21 cellular contexts compared by ENCODE assay signal in genomic region chr11:29051935-29052334, GRCh38.
DNase-seq lines count a peak whose midpoint lies in the region; ATAC-seq, FAIRE-seq and TF ChIP-seq lines count a peak whose summit lies in the region.
"Had no signal": no experiment of that assay in that cellular context is flagged by ENCODE, and none has a peak within 500 bp of the region (broad histone marks: within the 10 kb centered on the region; RNA-seq: fewer than 3 reads in every experiment).

No MANE protein-coding gene starts in this region.

- CTCF ChIA-PET in IMR-90 (lab: Yijun Ruan, JAX) = no interaction called here

- in situ Hi-C loops in GM23248 (cut with MboI) (no loop called here), IMR-90 (cut with MboI; ENCODE audit: low sequenced_read_pairs) (no loop called here)

- H3K9ac ChIP-seq in GM23248 = no peak overlapping the region
- no peak overlapping the region for H3K9ac ChIP-seq in IMR-90 (ENCODE audit: low read depth, low read length)
- H3K9ac ChIP-seq in astrocyte (ENCODE audit: low read length) = no peak overlapping the region
- no peak overlapping the region for H3K9ac ChIP-seq in colonic mucosa (ENCODE audit: low read depth in 2 of 2, low read length in 2 of 2)
- H3K9ac ChIP-seq: BLaER1 treated with 17β-estradiol and CSF1 and Interleukin-3, amounts not matched to agents 10 nM and 100 nM had no signal

- H2AFZ ChIP-seq in GM23248 (no peak overlapping the region), IMR-90 (replicated peaks; ENCODE audit: low read length, poor library complexity) (no peak overlapping the region), astrocyte (ENCODE audit: low read depth, low read length) (no peak overlapping the region)

- POLR2A ChIA-PET in IMR-90 (lab: Charles Lee; ENCODE audit: unreplicated experiment) = no interaction called here

- no peak for ATAC-seq in IMR-90 (ENCODE audit: low read depth)
- ATAC-seq: CD8-positive, alpha-beta T cell; K562; T-cell had no signal

- H3K4me2 ChIP-seq in GM23248 (ENCODE audit: unreplicated experiment) (no peak overlapping the region), IMR-90 (ENCODE audit: low read depth, low read length) (no peak overlapping the region), astrocyte (ENCODE audit: low read length) (no peak overlapping the region)
- H3K4me2 ChIP-seq: BLaER1 treated with 17β-estradiol and CSF1 and Interleukin-3, amounts not matched to agents 10 nM and 100 nM had no signal

- no peak for TF ChIP-seq RAD21 in IMR-90 (IDR thresholded peaks at IDR 0.05; ENCODE audit: low read length)

- no peak overlapping the region for H3K56ac ChIP-seq in IMR-90 (ENCODE audit: extremely low read depth, insufficient read depth, low read length)

- DNase-seq in GM23248 = peak; percentile 14
- DNase-seq in IMR-90 = peak; percentile 33
- DNase-seq in astrocyte (ENCODE audit: low read depth) = peak; percentile 8
- DNase-seq in epithelial cell of prostate (ENCODE audit: low read depth, low spot score) = peak; percentile 27
- DNase-seq in colonic mucosa = no peak
- DNase-seq in GM12891 (ENCODE audit: insufficient read length, low spot score) = no peak
- DNase-seq in NCI-H1417 (lab: John Stamatoyannopoulos, UW) = no peak
- no peak for DNase-seq in GM12892 (ENCODE audit: insufficient read length)
- DNase-seq: CD8-positive, alpha-beta T cell; DMS53; EL; H9; NCI-H1436; NCI-H1930; NCI-H345; NCI-H526; Right ventricle myocardium superior; T-cell had no signal

- no peak overlapping the region for H3K4me3 Mint-ChIP-seq in astrocyte (ENCODE audit: unreplicated experiment)
- H3K4me3 Mint-ChIP-seq: CD8-positive, alpha-beta T cell; H9; T-cell had no signal

- dilution Hi-C loops in IMR-90 (cut with HindIII; ENCODE audit: low sequenced_read_pairs, unreplicated experiment) = no loop called here

- no peak overlapping the region for H3K27ac Mint-ChIP-seq in astrocyte (ENCODE audit: unreplicated experiment)
- H3K27ac Mint-ChIP-seq: CD8-positive, alpha-beta T cell; H9; T-cell had no signal

- H2BK15ac ChIP-seq in IMR-90 (ENCODE audit: low read depth, low read length) = no peak overlapping the region

- H4K20me1 ChIP-seq in GM23248 (ENCODE audit: insufficient read depth) (no peaks in the 10 kb centered on the region), IMR-90 (ENCODE audit: insufficient read depth, low read length) (no peaks in the 10 kb centered on the region), astrocyte (ENCODE audit: insufficient read depth, low read length) (no peaks in the 10 kb centered on the region)
- H4K20me1 ChIP-seq: BLaER1 treated with 17β-estradiol and CSF1 and Interleukin-3, amounts not matched to agents 10 nM and 100 nM had no signal

- H3K14ac ChIP-seq in IMR-90 (replicated peaks; ENCODE audit: low read depth, low read length) = no peak overlapping the region

- H2BK20ac ChIP-seq in IMR-90 (ENCODE audit: low read depth, low read length) = no peak overlapping the region

- no peak overlapping the region for H3K4ac ChIP-seq in IMR-90 (ENCODE audit: low read depth, low read length)

- H3K36me3 Mint-ChIP-seq in astrocyte (ENCODE audit: low read depth, unreplicated experiment) = no peaks in the 10 kb centered on the region
- H3K36me3 Mint-ChIP-seq: CD8-positive, alpha-beta T cell; T-cell had no signal

- no TSS peak for BruUV-seq in IMR-90 (replicated peaks; lab: Mats Ljungman, UMichigan)

- H3K9me3 Mint-ChIP-seq in astrocyte (ENCODE audit: unreplicated experiment) = peaks cover 24% of the 10 kb centered on the region

- no peak overlapping the region for H2BK120ac ChIP-seq in IMR-90 (ENCODE audit: low read depth, low read length)

- H3K4me3 ChIP-seq in GM23248 = no peak overlapping the region
- no peak overlapping the region for H3K4me3 ChIP-seq in IMR-90 (ENCODE audit: insufficient read depth, low read depth, low read length)
- H3K4me3 ChIP-seq in astrocyte (ENCODE audit: insufficient read depth, low read depth, low read length) = no peak overlapping the region
- H3K4me3 ChIP-seq in colonic mucosa = no peak overlapping the region
- H3K4me3 ChIP-seq: BLaER1 treated with 17β-estradiol and CSF1 and Interleukin-3, amounts not matched to agents 10 nM and 100 nM; K562; SK-N-MC had no signal

- H3K4me1 ChIP-seq in GM23248 (ENCODE audit: insufficient read depth) = no peaks in the 10 kb centered on the region
- H3K4me1 ChIP-seq in IMR-90 (ENCODE audit: control insufficient read depth, insufficient read depth, low read length) = no peaks in the 10 kb centered on the region
- no peaks in the 10 kb centered on the region for H3K4me1 ChIP-seq in astrocyte (ENCODE audit: insufficient read depth, low read length)
- H3K4me1 ChIP-seq in colonic mucosa = no peaks in the 10 kb centered on the region
- H3K4me1 ChIP-seq: BLaER1 treated with 17β-estradiol and CSF1 and Interleukin-3, amounts not matched to agents 10 nM and 100 nM had no signal

- no peak overlapping the region for H3K18ac ChIP-seq in IMR-90 (ENCODE audit: low read depth, low read length)

- WGBS in GM23248 (ENCODE audit: low coverage in 1 of 2, low lambda C conversion rate in 2 of 2, missing lambda C conversion rate in 2 of 2), 2 experiments = 46 to 60% methylated on average over 1 of the region's 1 CpG
- no CpG with 5 or more reads among the region's 1 CpG for WGBS in IMR-90 (ENCODE audit: extremely low coverage in 2 of 2, insufficient read length in 1 of 2), 2 experiments

- no peak overlapping the region for H3K27ac ChIP-seq in GM23248
- no peak overlapping the region for H3K27ac ChIP-seq in IMR-90 (ENCODE audit: insufficient read depth, low read length)
- H3K27ac ChIP-seq in astrocyte (ENCODE audit: low read depth, low read length) = no peak overlapping the region
- no peak overlapping the region for H3K27ac ChIP-seq in epithelial cell of prostate
- no peak overlapping the region for H3K27ac ChIP-seq in colonic mucosa
- H3K27ac ChIP-seq: BLaER1 treated with 17β-estradiol and CSF1 and Interleukin-3, amounts not matched to agents 10 nM and 100 nM; SK-N-MC had no signal

- H3K9me3 ChIP-seq in GM23248 (ENCODE audit: low read depth) = no peaks in the 10 kb centered on the region
- peaks cover 7% of the 10 kb centered on the region for H3K9me3 ChIP-seq in IMR-90 (ENCODE audit: control insufficient read depth, insufficient read depth, low read length)
- no peaks in the 10 kb centered on the region for H3K9me3 ChIP-seq in astrocyte (ENCODE audit: insufficient read depth, low read depth, low read length)
- no peaks in the 10 kb centered on the region for H3K9me3 ChIP-seq in colonic mucosa

- no peak overlapping the region for H4K5ac ChIP-seq in IMR-90 (ENCODE audit: low read depth, low read length)

- H3K36me3 ChIP-seq in GM23248 (ENCODE audit: low read depth) (no peaks in the 10 kb centered on the region), IMR-90 (ENCODE audit: control insufficient read depth, insufficient read depth, low read length) (no peaks in the 10 kb centered on the region), astrocyte (ENCODE audit: insufficient read depth, low read length) (no peaks in the 10 kb centered on the region), colonic mucosa (no peaks in the 10 kb centered on the region)
- H3K36me3 ChIP-seq: BLaER1 treated with 17β-estradiol and CSF1 and Interleukin-3, amounts not matched to agents 10 nM and 100 nM had no signal

- H3K79me2 ChIP-seq in GM23248 (ENCODE audit: insufficient read depth) = no peaks in the 10 kb centered on the region
- H3K79me2 ChIP-seq in astrocyte (ENCODE audit: insufficient read depth, low read length) = no peaks in the 10 kb centered on the region

- H3K27me3 ChIP-seq in GM23248 (replicated peaks; ENCODE audit: insufficient read depth) (no peaks in the 10 kb centered on the region; the same call in 1 of the 2 replicates), IMR-90 (ENCODE audit: control insufficient read depth, insufficient read depth, low read length) (no peaks in the 10 kb centered on the region), astrocyte (ENCODE audit: insufficient read depth, low read length) (no peaks in the 10 kb centered on the region), colonic mucosa (no peaks in the 10 kb centered on the region)
- H3K27me3 ChIP-seq: BLaER1 treated with 17β-estradiol and CSF1 and Interleukin-3, amounts not matched to agents 10 nM and 100 nM had no signal

- no peaks in the 10 kb centered on the region for H3K27me3 Mint-ChIP-seq in astrocyte (ENCODE audit: low read depth, unreplicated experiment)
- H3K27me3 Mint-ChIP-seq: T-cell had no signal

- no peak overlapping the region for H4K8ac ChIP-seq in IMR-90 (ENCODE audit: low read depth in 2 of 2, low read length in 2 of 2)

- no peak for TF ChIP-seq POLR2A in IMR-90 (IDR thresholded peaks at IDR 0.05; ENCODE audit: low read depth, low read length)
- TF ChIP-seq POLR2A in GM12891 (IDR thresholded peaks at IDR 0.05; ENCODE audit: low read depth, low read length) = no peak
- TF ChIP-seq POLR2A in GM12892 (IDR thresholded peaks at IDR 0.05; ENCODE audit: low read depth, low read length) = no peak

- H3K23ac ChIP-seq in IMR-90 (ENCODE audit: low read depth, low read length) = no peak overlapping the region

- H2AK5ac ChIP-seq in IMR-90 (ENCODE audit: low read depth, low read length) = no peak overlapping the region

- no peak overlapping the region for H2BK5ac ChIP-seq in IMR-90 (ENCODE audit: low read depth, low read length, poor library complexity, severe bottlenecking)

- TF ChIP-seq CTCF in IMR-90 (conservative IDR thresholded peaks at IDR 0.05; ENCODE audit: low read depth, low read length) (no peak), astrocyte (IDR thresholded peaks at IDR 0.05; ENCODE audit: insufficient read depth, low read depth, low read length) (no peak), colonic mucosa (IDR thresholded peaks at IDR 0.05) (no peak)

- intact Hi-C loops in IMR-90 (cut with micrococcal nuclease) = no loop called here
- intact Hi-C loops in colonic mucosa (cut with DNase I) = no loop called here

- FAIRE-seq in astrocyte (lab: Jason Lieb, UNC) (no peak), GM12891 (lab: Jason Lieb, UNC) (no peak), GM12892 (lab: Jason Lieb, UNC) (no peak)
- FAIRE-seq: K562 had no signal

- no peaks in the 10 kb centered on the region for H3K9me2 ChIP-seq in GM23248 (ENCODE audit: insufficient read depth)

- no peaks in the 10 kb centered on the region for H3K9me1 ChIP-seq in IMR-90 (ENCODE audit: insufficient read depth, low read length)

- H3F3A ChIP-seq in GM23248 (ENCODE audit: insufficient read depth) = no peaks in the 10 kb centered on the region

- no peaks in the 10 kb centered on the region for H3K79me1 ChIP-seq in IMR-90 (ENCODE audit: low read depth in 1 of 2, low read length in 2 of 2)

- no peak overlapping the region for H2AK9ac ChIP-seq in IMR-90 (replicated peaks; ENCODE audit: low read depth, low read length, poor library complexity)

- H4K91ac ChIP-seq in IMR-90 (ENCODE audit: insufficient read depth, low read depth, low read length) = no peak overlapping the region

- H3K4me1 Mint-ChIP-seq in astrocyte (ENCODE audit: low read depth, unreplicated experiment) = peaks cover 2% of the 10 kb centered on the region
- H3K4me1 Mint-ChIP-seq: H9, T-cell had no signal

TF ChIP-seq in GM12891, 5 proteins besides CTCF, POLR2A, EP300 and RAD21:
- TF ChIP-seq POLR2AphosphoS5 (IDR thresholded peaks at IDR 0.05; ENCODE audit: low read depth, low read length) = no peak
- no peak for TF ChIP-seq TAF1 (IDR thresholded peaks at IDR 0.05; ENCODE audit: low read depth, low read length)

Comparison
In these comparisons a context has a peak if more than half of its experiments do, and no peak if none do; other contexts are left out.
1. DNase-seq: peak in GM23248 (single experiment), IMR-90 (single experiment), astrocyte (single experiment) and epithelial cell of prostate (single experiment); none in colonic mucosa (single experiment), GM12891 (single experiment), NCI-H1417 (0 of 3) and GM12892 (single experiment).